ENCODE assay signal across 39 cellular contexts in the genomic region with DNA sequence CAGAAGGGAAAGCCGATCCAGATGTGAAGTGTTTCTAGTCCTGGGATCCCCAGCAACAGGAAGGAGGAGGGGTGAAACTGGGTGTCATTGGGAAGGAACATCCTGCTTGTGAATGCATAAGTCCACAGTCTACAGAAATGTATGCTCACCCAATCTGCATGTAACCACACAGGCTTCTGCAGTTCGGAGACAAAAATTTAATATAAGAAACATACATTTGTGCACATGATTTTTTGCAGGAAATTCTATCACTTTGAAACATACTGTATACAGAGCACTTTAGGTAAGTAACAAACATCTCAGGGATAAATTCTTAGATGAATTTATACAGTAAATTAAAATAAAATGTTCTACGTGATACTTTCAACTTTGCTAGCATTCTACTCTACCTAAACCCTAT. TPM values are rescaled to one million over a fixed set of nuclear protein-coding genes. Genes with fewer than 3 reads are reported as not detected.
"Had no signal": no experiment of that assay in that cellular context is flagged by ENCODE, and none has a peak within 500 bp of the region (broad histone marks: within the 10 kb centered on the region; RNA-seq: fewer than 3 reads in every experiment).

A gene (minus strand): TSS at position 101 of the 400 bp plus-strand sequence. CDS start 0 bp downstream, at position 101.

- DNase-seq: Karpas-422, Kasumi-1, MG63, MM.1S, MV-4-11, NCI-H1048, NCI-H1092, NCI-H1092 treated with DMSO at 0.1 percent for 48 hours, NCI-H1105, NCI-H1105 treated with DMSO at 0.1 percent for 48 hours, NCI-H1417, NCI-H1417 treated with DMSO at 0.1 percent for 48 hours, NCI-H1436, NCI-H1436 treated with DMSO at 0.1 percent for 48 hours, NCI-H146, NCI-H1694, NCI-H1694 treated with DMSO at 0.1 percent for 48 hours, NCI-H187, NCI-H187 treated with DMSO at 0.1 percent for 48 hours, NCI-H1930, NCI-H2029, NCI-H2029 treated with DMSO at 0.1 percent for 48 hours, NCI-H2081, NCI-H2081 treated with DMSO at 0.1 percent for 48 hours, NCI-H2107, NCI-H2171, NCI-H2171 treated with DMSO at 0.1 percent for 48 hours, NCI-H2227 treated with DMSO at 0.1 percent for 48 hours, NCI-H226, NCI-H345, NCI-H446, NCI-H446 treated with DMSO at 0.1 percent for 48 hours, NCI-H510A, NCI-H510A treated with DMSO at 0.1 percent for 48 hours, NCI-H524 had no signal

- H3K4me3 ChIP-seq: MG63 had no signal

- H3K36me3 ChIP-seq: MG63 had no signal

- H3K27me3 ChIP-seq: MG63 had no signal

- H3K9me3 ChIP-seq: MG63 had no signal

RNA-seq across cellular contexts. Expression of the gene that starts here (rescaled TPM):
- total RNA-seq: LHCN-M2, M059J, MCF 10A, NCI-H460 had no signal
